In genomic region chr11:9385288-9385902, GRCh38 we compare ENCODE assay signal across 8 cellular contexts. TPM values are rescaled to one million over a fixed set of nuclear protein-coding genes. Genes with fewer than 3 reads are reported as not detected.
A peak's percentile ranks its signal among the peaks of the same experiment; 100 is the strongest.
DNase-seq lines count a peak whose midpoint lies in the region; ATAC-seq lines count a peak whose summit lies in the region.

No MANE protein-coding gene starts in this region.

- H3K27ac Mint-ChIP-seq in effector memory CD8-positive, alpha-beta T cell, result peak overlapping the region; percentile 95

- peaks cover 13% of the 10 kb centered on the region for H3K36me3 Mint-ChIP-seq in effector memory CD8-positive, alpha-beta T cell (ENCODE audit: insufficient read depth)

- H3K27me3 Mint-ChIP-seq in effector memory CD8-positive, alpha-beta T cell, result no peaks in the 10 kb centered on the region

- no peak for DNase-seq in activated CD4-positive, CD25-positive, alpha-beta regulatory T cell treated with anti-CD3 and anti-CD28 coated beads, Interleukin-2, amount 50 U/mL, for 72 hours
- DNase-seq in SJCRH30 (no peak), NCI-H1048 (lab: John Stamatoyannopoulos, UW) (no peak)
- no peak for DNase-seq in effector memory CD8-positive, alpha-beta T cell

- peak; percentile 4 to 8 for ATAC-seq in activated CD4-positive, CD25-positive, alpha-beta regulatory T cell treated with anti-CD3 and anti-CD28 coated beads, Interleukin-2, amount 50 U/mL, for 24 hours
- ATAC-seq in HG03095 (IDR thresholded peaks at IDR 0.05; ENCODE audit: unreplicated experiment) (peak; percentile 21), GM21367 (IDR thresholded peaks at IDR 0.05; ENCODE audit: unreplicated experiment) (no peak)
- no peak for ATAC-seq in effector memory CD8-positive, alpha-beta T cell (replicated peaks)

- H3K4me3 ChIP-seq in SJCRH30, result peak overlapping the region; percentile 87
- peak overlapping the region; percentile 92 for H3K4me3 ChIP-seq in mucosa of stomach (ENCODE audit: low read length)

- no peaks in the 10 kb centered on the region for H3K9me3 ChIP-seq in SJCRH30 (replicated peaks)
- H3K9me3 ChIP-seq in mucosa of stomach (ENCODE audit: control insufficient read depth, low read length), result no peaks in the 10 kb centered on the region

- H3K27me3 ChIP-seq in SJCRH30 (no peaks in the 10 kb centered on the region), mucosa of stomach (ENCODE audit: control insufficient read depth, insufficient read depth, low read length) (no peaks in the 10 kb centered on the region)

- peak overlapping the region; percentile 97 to 98 for H3K4me3 Mint-ChIP-seq in effector memory CD8-positive, alpha-beta T cell

- peak overlapping the region; percentile 89 for H3K9ac ChIP-seq in mucosa of stomach (ENCODE audit: low read length)

- peaks cover 13 to 39% of the 10 kb centered on the region in 2 donors for H3K4me1 Mint-ChIP-seq in effector memory CD8-positive, alpha-beta T cell (ENCODE audit: low read depth in 2 of 2)

- H3K4me1 ChIP-seq in SJCRH30 (peaks cover 12% of the 10 kb centered on the region; the same call in 1 of the 2 replicates), mucosa of stomach (ENCODE audit: control insufficient read depth, insufficient read depth, low read length) (peaks cover 8% of the 10 kb centered on the region)

- peak overlapping the region; percentile 96 for H3K27ac ChIP-seq in SJCRH30

- no peaks in the 10 kb centered on the region for H3K9me3 Mint-ChIP-seq in effector memory CD8-positive, alpha-beta T cell

- H3K36me3 ChIP-seq in SJCRH30 (peaks cover 43% of the 10 kb centered on the region), mucosa of stomach (ENCODE audit: control insufficient read depth, insufficient read depth, low read length) (no peaks in the 10 kb centered on the region)

RNA-seq across cellular contexts. Expression of gene IPO7, which starts 0.9 kb away (rescaled TPM):
- total RNA-seq in SJCRH30 (2014; rRNA removed; shearing (Covaris generic)), result 188 and 204 TPM in 2 replicates

Comparison
In these comparisons a context has a peak if more than half of its experiments do, and no peak if none do; other contexts are left out.
1. ATAC-seq: peak in activated CD4-positive, CD25-positive, alpha-beta regulatory T cell treated with anti-CD3 and anti-CD28 coated beads, Interleukin-2, amount 50 U/mL, for 24 hours (2 of 2) and HG03095 (single experiment); none in effector memory CD8-positive, alpha-beta T cell (single experiment) and GM21367 (single experiment).